Comparison of ENCODE assay signal across 21 cellular contexts in genomic region chr2:2142350-2142749, GRCh38.
A peak's percentile ranks its signal among the peaks of the same experiment; 100 is the strongest.
DNase-seq lines count a peak whose midpoint lies in the region; ATAC-seq and TF ChIP-seq lines count a peak whose summit lies in the region.
"Had no signal": no experiment of that assay in that cellular context is flagged by ENCODE, and none has a peak within 500 bp of the region (broad histone marks: within the 10 kb centered on the region; RNA-seq: fewer than 3 reads in every experiment).

No MANE protein-coding gene starts in this region.

- H2AFZ ChIP-seq in H9 (ENCODE audit: low read length), result no peak overlapping the region
- H2AFZ ChIP-seq: PC-9 had no signal

- H3K27me3 ChIP-seq in H9 (ENCODE audit: insufficient read depth, low read length) (no peaks in the 10 kb centered on the region), Panc1 (ENCODE audit: control insufficient read depth, insufficient read depth, low read length) (0 out of 2 replicates have a peak, but pooled peaks cover 2% of the 10 kb centered on the region)

- ATAC-seq in Panc1, result no peak; the same call in 1 of the 2 replicates

- no TSS peak for BruUV-seq in Panc1 (replicated peaks; lab: Mats Ljungman, UMichigan)

- 0 out of 7 replicates have a peak, but pooled peaks cover 0 to 4% (median 0%) of the 10 kb centered on the region in 3 experiments for H3K36me3 Mint-ChIP-seq in H9 (ENCODE audit: insufficient read depth in 1 of 3, low read depth in 3 of 3)
- H3K36me3 Mint-ChIP-seq: CD14-positive monocyte had no signal

- WGBS in H9 (ENCODE audit: extremely low coverage, insufficient read length, low lambda C conversion rate), result no CpG with 5 or more reads among the region's 4 CpGs

- no peak overlapping the region for H3K27ac ChIP-seq in H9 (ENCODE audit: insufficient read length, low read depth, low read length)
- H3K27ac ChIP-seq in Panc1 (ENCODE audit: low read length), result no peak overlapping the region
- H3K27ac ChIP-seq: KMS-11, PC-9, SJCRH30 had no signal

- H3K36me3 ChIP-seq in Panc1 (ENCODE audit: control insufficient read depth, insufficient read depth, low read length), result no peaks in the 10 kb centered on the region
- H3K36me3 ChIP-seq: SJCRH30 had no signal

- no peaks in the 10 kb centered on the region for H4K20me1 ChIP-seq in H9 (ENCODE audit: control insufficient read depth, insufficient read depth, insufficient read length)

- H3K4me1 ChIP-seq in H9 (ENCODE audit: insufficient read depth, low read length), result peaks cover 4% of the 10 kb centered on the region; the same call in 1 of the 2 replicates
- no peaks in the 10 kb centered on the region for H3K4me1 ChIP-seq in Panc1 (ENCODE audit: control insufficient read depth, insufficient read depth, low read length)
- H3K4me1 ChIP-seq: SJCRH30 had no signal

- no peak overlapping the region for H3T11ph ChIP-seq in H9 (ENCODE audit: low read length)

- H3K9me3 ChIP-seq in H9 (ENCODE audit: control insufficient read depth, low read depth, low read length) (no peaks in the 10 kb centered on the region), Panc1 (ENCODE audit: control insufficient read depth, insufficient read depth, low read depth, low read length) (no peaks in the 10 kb centered on the region)
- H3K9me3 ChIP-seq: SJCRH30 had no signal

- no peak overlapping the region for H3K18ac ChIP-seq in H9 (ENCODE audit: insufficient read length, low read depth, low read length)

- no peak overlapping the region for H4K91ac ChIP-seq in H9 (ENCODE audit: insufficient read length, low read depth, low read length)

- H2BK5ac ChIP-seq in H9 (ENCODE audit: insufficient read length, low read length), result no peak overlapping the region

- H2BK20ac ChIP-seq in H9 (ENCODE audit: low read depth, low read length, poor library complexity, severe bottlenecking), result no peak overlapping the region

- no peak overlapping the region for H2BK120ac ChIP-seq in H9 (ENCODE audit: low read depth, low read length, poor library complexity, severe bottlenecking)

- no peaks in the 10 kb centered on the region for H3K79me1 ChIP-seq in H9 (ENCODE audit: insufficient read depth, low read depth, low read length, poor library complexity, severe bottlenecking)

- H2AK5ac ChIP-seq in H9 (ENCODE audit: insufficient read length, low read length), result no peak overlapping the region

- in situ Hi-C loops in Panc1 (cut with HindIII; ENCODE audit: low pct_unique_long_range_greater_than_20kb, low sequenced_read_pairs), result no loop called here

- DNase-seq in NCI-H82 (lab: John Stamatoyannopoulos, UW), result peak; percentile 10
- DNase-seq in NCI-H82 treated with DMSO at 0.1 percent for 48 hours (lab: John Stamatoyannopoulos, UW; ENCODE audit: unreplicated experiment), result no peak
- no peak for DNase-seq in H9
- DNase-seq in Panc1 (ENCODE audit: low read depth, low spot score), result no peak
- DNase-seq in left kidney (ENCODE audit: low read depth, low spot score), result peak; percentile 48
- DNase-seq in cerebellum (ENCODE audit: low spot score), result no peak
- no peak for DNase-seq in activated CD8-positive, alpha-beta memory T cell treated with anti-CD3 and anti-CD28 coated beads, Interleukin-2, amount 50 U/mL, for 48 hours
- DNase-seq in NCI-H2081 treated with DMSO at 0.1 percent for 48 hours (lab: John Stamatoyannopoulos, UW), result no peak
- DNase-seq: DMS53, H7, HFFc6, NCI-H1105, NCI-H146, NCI-H2081, NCI-H226, NCI-H510A treated with DMSO at 0.1 percent for 48 hours, PC-9, SJCRH30 had no signal

- no peak overlapping the region for H3K4me3 Mint-ChIP-seq in H9
- H3K4me3 Mint-ChIP-seq: CD14-positive monocyte; HFFc6; T-helper 1 cell treated with Interleukin-12 subunit alpha and Interleukin-12 subunit beta and Interleukin-4 antibody, amounts not matched to agents 30 μg/mL and 1 μg/mL, for 36 hours had no signal

- intact Hi-C loops in Panc1 (cut with micrococcal nuclease; ENCODE audit: unreplicated experiment), result no loop called here

- H3K56ac ChIP-seq in H9 (ENCODE audit: insufficient read length, low read depth, low read length), result no peak overlapping the region

- no peak overlapping the region for H4K5ac ChIP-seq in H9 (ENCODE audit: insufficient read length, low read depth, low read length)

- no peaks in the 10 kb centered on the region for H3K79me2 ChIP-seq in H9 (ENCODE audit: insufficient read depth, low read length)

- no peak overlapping the region for H3K4me3 ChIP-seq in Panc1 (ENCODE audit: low read depth in 2 of 2, low read length in 2 of 2)
- H3K4me3 ChIP-seq: PC-9, SJCRH30 had no signal

- no peak overlapping the region for H3K27ac Mint-ChIP-seq in H9
- H3K27ac Mint-ChIP-seq: CD14-positive monocyte; HFFc6; T-helper 1 cell treated with Interleukin-12 subunit alpha and Interleukin-12 subunit beta and Interleukin-4 antibody, amounts not matched to agents 30 μg/mL and 1 μg/mL, for 36 hours had no signal

- POLR2A ChIA-PET in Panc1 (lab: Charles Lee), result no interaction called here

- peaks cover 2 to 10% of the 10 kb centered on the region in 2 experiments; a peak in 4 of 5 replicates for H3K9me3 Mint-ChIP-seq in H9
- H3K9me3 Mint-ChIP-seq: T-helper 1 cell treated with Interleukin-12 subunit alpha and Interleukin-12 subunit beta and Interleukin-4 antibody, amounts not matched to agents 30 μg/mL and 1 μg/mL, for 36 hours had no signal

- no peak overlapping the region for H2BK12ac ChIP-seq in H9 (ENCODE audit: insufficient read length, low read depth, low read length)

- H3K9ac ChIP-seq in H9 (ENCODE audit: extremely low read depth, insufficient read length, low read length), result no peak overlapping the region
- H3K9ac ChIP-seq: KMS-11 had no signal

- H3K4me1 Mint-ChIP-seq in H9, result peaks cover 20 to 25% of the 10 kb centered on the region in 2 experiments
- H3K4me1 Mint-ChIP-seq: CD14-positive monocyte had no signal

- H3K27me3 Mint-ChIP-seq in H9 (ENCODE audit: low read depth), result no peaks in the 10 kb centered on the region; the same call in 1 of the 2 replicates

- CTCF ChIA-PET in Panc1 (lab: Charles Lee), result no interaction called here

- no peak overlapping the region for H3K23ac ChIP-seq in H9 (ENCODE audit: insufficient read length, low read depth, low read length)

- no peak overlapping the region for H3K4ac ChIP-seq in H9 (ENCODE audit: low read depth, low read length)

- H3K14ac ChIP-seq in H9 (ENCODE audit: insufficient read depth, low read length), result no peak overlapping the region

- H4K8ac ChIP-seq in H9 (replicated peaks; ENCODE audit: insufficient read length, low read depth, low read length), result no peak overlapping the region

- no peaks in the 10 kb centered on the region for H3K23me2 ChIP-seq in H9 (ENCODE audit: insufficient read length, low read depth, low read length, poor library complexity, severe bottlenecking)

- no peak overlapping the region for H2BK15ac ChIP-seq in H9 (ENCODE audit: low read depth, low read length)

- peak; percentile 27; the same call in 1 of the 3 replicates for TF ChIP-seq CTCF in H9 (conservative IDR thresholded peaks at IDR 0.05)
- TF ChIP-seq CTCF in Panc1 (IDR thresholded peaks at IDR 0.05), result peak; percentile 37; the same call in 1 of the 2 replicates

- no peak overlapping the region for H3K4me2 ChIP-seq in H9 (ENCODE audit: insufficient read depth, insufficient read length, low read length)
- H3K4me2 ChIP-seq: KMS-11, PC-9 had no signal

Comparison
In these comparisons a context has a peak if more than half of its experiments do, and no peak if none do; other contexts are left out.
1. DNase-seq: peak in NCI-H82 (single experiment) and left kidney (single experiment); none in NCI-H82 treated with DMSO at 0.1 percent for 48 hours (single experiment), H9 (single experiment), Panc1 (single experiment), cerebellum (single experiment), activated CD8-positive, alpha-beta memory T cell treated with anti-CD3 and anti-CD28 coated beads, Interleukin-2, amount 50 U/mL, for 48 hours (single experiment) and NCI-H2081 treated with DMSO at 0.1 percent for 48 hours (single experiment).